8 cellular contexts compared by ENCODE assay signal in the genomic region with DNA sequence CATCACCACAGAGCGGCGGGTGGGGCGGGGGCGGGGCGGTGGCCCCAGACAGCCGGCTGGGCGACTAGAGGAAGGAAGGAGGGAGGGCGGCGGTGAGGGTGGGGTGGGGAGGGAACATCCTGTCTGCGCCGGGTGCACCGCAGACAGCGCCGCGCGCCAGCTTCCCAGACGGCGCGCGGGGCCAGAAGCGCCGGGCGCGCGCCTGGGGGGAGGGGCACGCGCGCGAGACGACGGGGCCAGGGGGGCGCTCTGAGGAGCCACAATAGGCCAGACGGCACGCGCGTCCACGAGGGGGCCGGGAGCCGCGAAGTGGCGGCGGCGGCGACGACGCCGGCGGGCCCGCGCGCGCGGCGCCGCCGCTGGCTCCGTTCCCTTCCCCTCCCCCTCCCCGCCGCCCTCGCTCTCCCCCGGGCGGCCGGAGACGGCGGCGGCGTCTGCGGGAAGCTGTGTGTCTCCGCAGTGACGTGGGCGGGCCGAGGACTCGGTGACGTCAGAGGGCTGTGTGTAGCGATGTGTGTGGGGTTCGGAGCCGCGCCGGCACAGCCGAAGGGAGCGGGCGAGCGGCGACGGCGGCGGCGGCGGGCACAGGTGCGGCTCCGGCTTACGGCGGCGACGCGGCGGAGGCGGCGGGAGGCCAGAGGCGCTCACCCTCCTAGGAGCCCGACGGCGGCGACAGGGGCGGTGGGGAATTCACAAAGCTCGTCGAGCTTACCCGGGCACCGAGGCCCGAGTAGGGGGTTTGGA. TPM values are rescaled to one million over a fixed set of nuclear protein-coding genes. Genes with fewer than 3 reads are reported as not detected.
A peak's percentile ranks its signal among the peaks of the same experiment; 100 is the strongest.
DNase-seq lines count a peak whose midpoint lies in the region; ATAC-seq, FAIRE-seq and TF ChIP-seq lines count a peak whose summit lies in the region.

A gene with protein sequence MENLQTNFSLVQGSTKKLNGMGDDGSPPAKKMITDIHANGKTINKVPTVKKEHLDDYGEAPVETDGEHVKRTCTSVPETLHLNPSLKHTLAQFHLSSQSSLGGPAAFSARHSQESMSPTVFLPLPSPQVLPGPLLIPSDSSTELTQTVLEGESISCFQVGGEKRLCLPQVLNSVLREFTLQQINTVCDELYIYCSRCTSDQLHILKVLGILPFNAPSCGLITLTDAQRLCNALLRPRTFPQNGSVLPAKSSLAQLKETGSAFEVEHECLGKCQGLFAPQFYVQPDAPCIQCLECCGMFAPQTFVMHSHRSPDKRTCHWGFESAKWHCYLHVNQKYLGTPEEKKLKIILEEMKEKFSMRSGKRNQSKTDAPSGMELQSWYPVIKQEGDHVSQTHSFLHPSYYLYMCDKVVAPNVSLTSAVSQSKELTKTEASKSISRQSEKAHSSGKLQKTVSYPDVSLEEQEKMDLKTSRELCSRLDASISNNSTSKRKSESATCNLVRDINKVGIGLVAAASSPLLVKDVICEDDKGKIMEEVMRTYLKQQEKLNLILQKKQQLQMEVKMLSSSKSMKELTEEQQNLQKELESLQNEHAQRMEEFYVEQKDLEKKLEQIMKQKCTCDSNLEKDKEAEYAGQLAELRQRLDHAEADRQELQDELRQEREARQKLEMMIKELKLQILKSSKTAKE (plus strand): TSS at position 540 of the 744 bp plus-strand sequence. CDS start 2,617 bp downstream, outside the sequence.

- TF ChIP-seq CTCF in AG10803 (conservative IDR thresholded peaks at IDR 0.05; ENCODE audit: low read length) (no peak), kidney (IDR thresholded peaks at IDR 0.05; ENCODE audit: borderline replicate concordance, extremely low read depth, insufficient read depth) (no peak)

- intact Hi-C loops in kidney (cut with DNase I): no loop called here

- H3K9ac ChIP-seq in kidney (ENCODE audit: low read length in 2 of 2): peak within 1 kb of the TSS; percentile 60 to 84

- DNase-seq in AG10803 (ENCODE audit: low read depth) (peak; percentile 96), NCI-H446 treated with DMSO at 0.1 percent for 48 hours (lab: John Stamatoyannopoulos, UW) (peak; percentile 92), cerebellar cortex (ENCODE audit: low spot score) (peak; percentile 91), kidney (peak; percentile 99)
- peak; percentile 92 for DNase-seq in activated CD4-positive, CD25-positive, alpha-beta regulatory T cell treated with anti-CD3 and anti-CD28 coated beads, Interleukin-2, amount 50 U/mL, for 72 hours
- DNase-seq in stimulated activated CD4-positive, alpha-beta T cell treated with anti-CD3 and anti-CD28 coated beads, Interleukin-15, amount 100 ng/mL, for 1 hour (ENCODE audit: low read depth in 1 of 2, low spot score in 1 of 2): peak; percentile 93

- H3K4me3 ChIP-seq in AG10803 (ENCODE audit: low read length): peak within 1 kb of the TSS; percentile 87
- H3K4me3 ChIP-seq in kidney (ENCODE audit: low read length in 2 of 2): peak within 1 kb of the TSS; percentile 79 to 94

- peak within 1 kb of the TSS; percentile 96 to 99 for H3K27ac ChIP-seq in kidney (ENCODE audit: low read depth in 2 of 2, low read length in 2 of 2)

- peaks cover 2 to 10% of the 10 kb centered on the region in 2 donors for H3K36me3 ChIP-seq in kidney (ENCODE audit: control insufficient read depth in 1 of 2, insufficient read depth in 2 of 2, low read length in 2 of 2)

- no peaks in the 10 kb centered on the region for H3K9me3 ChIP-seq in kidney (ENCODE audit: control insufficient read depth in 1 of 2, low read length in 2 of 2)

- peak; percentile 43 for ATAC-seq in HG03378 (IDR thresholded peaks at IDR 0.05; ENCODE audit: unreplicated experiment)

- peak; percentile 73 for TF ChIP-seq POLR2A in GM19099 (IDR thresholded peaks at IDR 0.05; ENCODE audit: extremely low read depth, insufficient read length, low read depth)

- FAIRE-seq in kidney (lab: Jason Lieb, UNC): no peak

- H3K4me1 ChIP-seq in kidney (ENCODE audit: control insufficient read depth in 1 of 2, insufficient read depth in 1 of 2, low read depth in 1 of 2, low read length in 2 of 2): peaks cover 18 to 19% of the 10 kb centered on the region in 2 donors

RNA-seq across cellular contexts. Expression of the gene that starts here (rescaled TPM):
- 68.2 TPM for total RNA-seq in kidney
- 5.6 TPM for polyA plus RNA-seq in kidney (ENCODE audit: insufficient read depth, low read depth, low replicate concordance)

Comparison
In these comparisons a context has a peak if more than half of its experiments do, and no peak if none do; other contexts are left out.
1. Peak in every context shown above with its lines: DNase-seq, ATAC-seq, H3K4me3 ChIP-seq and H3K27ac ChIP-seq.